In the genomic region with DNA sequence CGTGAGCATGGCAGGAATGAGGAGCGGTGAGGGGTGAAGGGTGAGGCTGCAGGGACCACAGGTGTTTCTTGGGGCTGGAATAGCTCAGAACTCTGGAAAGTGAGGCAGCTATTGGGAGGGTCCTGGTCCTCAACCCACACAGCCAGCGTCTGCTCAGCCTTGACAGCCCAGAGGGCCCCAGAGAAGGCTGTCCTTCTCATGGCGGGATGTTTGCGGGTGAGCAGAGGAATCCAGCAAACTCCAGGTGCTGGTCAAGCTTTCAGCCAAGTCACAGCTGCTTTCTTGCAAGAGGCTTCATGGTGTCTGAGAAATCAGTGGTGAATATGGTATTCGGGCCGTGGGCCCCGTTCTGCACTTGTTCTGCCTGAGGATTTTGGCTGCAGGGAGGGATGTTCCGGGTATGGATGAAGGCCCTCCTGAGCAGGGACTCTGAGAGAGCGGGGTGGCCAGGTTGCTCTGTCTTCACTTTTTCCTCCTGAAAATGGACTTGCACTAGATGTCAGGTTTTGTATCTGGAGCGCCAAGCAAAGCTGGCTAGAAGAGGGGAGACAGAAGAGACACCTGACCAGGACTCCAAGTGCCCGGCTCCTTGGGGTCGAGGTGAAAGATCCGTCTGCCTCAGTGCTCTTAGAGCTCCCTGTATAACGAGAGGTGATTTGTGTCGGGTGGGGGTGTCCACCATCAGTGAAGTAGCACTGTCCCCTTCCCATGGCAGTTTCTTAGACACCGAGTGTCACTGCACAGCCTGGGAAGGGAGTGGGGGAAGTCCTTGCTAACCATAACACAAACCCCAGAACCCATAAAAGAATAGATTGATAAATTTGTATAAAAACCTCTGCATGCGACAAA, we compare ENCODE assay signal across 23 cellular contexts.
DNase-seq lines count a peak whose midpoint lies in the region; ATAC-seq and TF ChIP-seq lines count a peak whose summit lies in the region.
"Had no signal": no experiment of that assay in that cellular context is flagged by ENCODE, and none has a peak within 500 bp of the region (broad histone marks: within the 10 kb centered on the region; RNA-seq: fewer than 3 reads in every experiment).

No MANE protein-coding gene starts in this region.

- peak overlapping the region; percentile 55 for H3K27ac Mint-ChIP-seq in dendritic cell treated with granulocyte-macrophage colony-stimulating factor and Interleukin-4, amounts not matched to agents 40 ng/mL and 50 ng/mL, for 4 days
- H3K27ac Mint-ChIP-seq in neural progenitor cell, result peak overlapping the region; percentile 12
- no peak overlapping the region for H3K27ac Mint-ChIP-seq in T-helper 2 cell treated with Interferon-gamma antibody and Interleukin-4, amounts not matched to agents 5 μg/mL and 100 μg/mL, for 36 hours

- no peak overlapping the region for H2AFZ ChIP-seq in neural progenitor cell (replicated peaks)
- H2AFZ ChIP-seq: GM23248 had no signal

- H3K4me2 ChIP-seq in neural progenitor cell, result no peak overlapping the region

- no peaks in the 10 kb centered on the region for H3K27me3 Mint-ChIP-seq in dendritic cell treated with granulocyte-macrophage colony-stimulating factor and Interleukin-4, amounts not matched to agents 40 ng/mL and 50 ng/mL, for 4 days
- peaks cover 2% of the 10 kb centered on the region for H3K27me3 Mint-ChIP-seq in neural progenitor cell (ENCODE audit: insufficient read depth, low read depth)
- H3K27me3 Mint-ChIP-seq in T-helper 2 cell treated with Interferon-gamma antibody and Interleukin-4, amounts not matched to agents 5 μg/mL and 100 μg/mL, for 36 hours (ENCODE audit: low read depth), result no peaks in the 10 kb centered on the region
- H3K27me3 Mint-ChIP-seq: CD4-positive, CD25-positive, alpha-beta regulatory T cell had no signal

- H3K9me3 ChIP-seq in A673 (ENCODE audit: low read depth, low read length, poor library complexity, severe bottlenecking) (no peaks in the 10 kb centered on the region), neural progenitor cell (ENCODE audit: low read depth) (no peaks in the 10 kb centered on the region)
- H3K9me3 ChIP-seq: BE2C had no signal

- H3K36me3 ChIP-seq in A673 (ENCODE audit: insufficient read depth, low read length, poor library complexity, severe bottlenecking) (no peaks in the 10 kb centered on the region), neural progenitor cell (no peaks in the 10 kb centered on the region)
- H3K36me3 ChIP-seq: BE2C had no signal

- H3K4me1 Mint-ChIP-seq in dendritic cell treated with granulocyte-macrophage colony-stimulating factor and Interleukin-4, amounts not matched to agents 40 ng/mL and 50 ng/mL, for 4 days (ENCODE audit: low read depth), result peaks cover 25% of the 10 kb centered on the region
- H3K4me1 Mint-ChIP-seq in neural progenitor cell, result peaks cover 11% of the 10 kb centered on the region
- no peaks in the 10 kb centered on the region for H3K4me1 Mint-ChIP-seq in T-helper 2 cell treated with Interferon-gamma antibody and Interleukin-4, amounts not matched to agents 5 μg/mL and 100 μg/mL, for 36 hours (ENCODE audit: low read depth)

- H4K20me1 ChIP-seq in neural progenitor cell (ENCODE audit: low read depth), result peaks cover 23% of the 10 kb centered on the region

- BruUV-seq in A673 (replicated peaks; lab: Mats Ljungman, UMichigan), result no TSS peak

- H3K9ac ChIP-seq in neural progenitor cell, result no peak overlapping the region
- H3K9ac ChIP-seq: GM23248 had no signal

- POLR2A ChIA-PET in A673 (lab: Charles Lee; ENCODE audit: low non-redundant PET) (no interaction called here), RWPE1 (lab: Yijun Ruan, JAX; ENCODE audit: low non-redundant PET) (no interaction called here)

- DNase-seq in A673 (ENCODE audit: low spot score), result no peak
- DNase-seq in RWPE1 (ENCODE audit: low spot score), result no peak
- no peak for DNase-seq in neural progenitor cell (ENCODE audit: low spot score)
- no peak for DNase-seq in T-helper 2 cell treated with Interferon-gamma antibody and Interleukin-4, amounts not matched to agents 5 μg/mL and 100 μg/mL, for 36 hours (ENCODE audit: low spot score)
- no peak for DNase-seq in activated CD4-positive, alpha-beta T cell treated with anti-CD3 and anti-CD28 coated beads for 1 hour
- DNase-seq in stimulated activated naive CD4-positive, alpha-beta T cell (lab: John Stamatoyannopoulos, UW), result no peak
- DNase-seq: BE2C; CD4-positive, CD25-positive, alpha-beta regulatory T cell; DMS153; GDM1; GM23248; KBM-7; MV-4-11; NCI-H1694 treated with DMSO at 0.1 percent for 48 hours; NCI-H2107; NCI-H510A treated with DMSO at 0.1 percent for 48 hours; NCI-H82; PC-3; RPMI8226; SIG-M5 had no signal

- H3K27ac ChIP-seq in A673 (ENCODE audit: low read depth, low read length, poor library complexity, severe bottlenecking), result peak overlapping the region; percentile 78
- H3K27ac ChIP-seq in RWPE1, result peak overlapping the region; percentile 11; the same call in 1 of the 2 replicates
- no peak overlapping the region for H3K27ac ChIP-seq in neural progenitor cell
- H3K27ac ChIP-seq: GM23248 had no signal

- ATAC-seq in GM18511 (IDR thresholded peaks at IDR 0.05; ENCODE audit: unreplicated experiment), result no peak
- ATAC-seq: HepG2, PC-3 had no signal

- CTCF ChIA-PET in A673 (lab: Charles Lee) (no interaction called here), RWPE1 (lab: Yijun Ruan, JAX) (interaction anchor here (0.6 to 0.7 kb wide), 2 partner anchors 15 to 132 kb away, joined by 3 read pairs; no protein-coding TSS in a partner anchor)

- H3K27me3 ChIP-seq in A673 (replicated peaks; ENCODE audit: insufficient read depth, low read depth, low read length, poor library complexity), result no peaks in the 10 kb centered on the region
- no peaks in the 10 kb centered on the region for H3K27me3 ChIP-seq in neural progenitor cell
- H3K27me3 ChIP-seq: BE2C had no signal

- peaks cover 25% of the 10 kb centered on the region for H3K36me3 Mint-ChIP-seq in dendritic cell treated with granulocyte-macrophage colony-stimulating factor and Interleukin-4, amounts not matched to agents 40 ng/mL and 50 ng/mL, for 4 days (ENCODE audit: low read depth)
- no peaks in the 10 kb centered on the region for H3K36me3 Mint-ChIP-seq in neural progenitor cell
- no peaks in the 10 kb centered on the region for H3K36me3 Mint-ChIP-seq in T-helper 2 cell treated with Interferon-gamma antibody and Interleukin-4, amounts not matched to agents 5 μg/mL and 100 μg/mL, for 36 hours (ENCODE audit: low read depth)

- intact Hi-C loops in A673 (cut with micrococcal nuclease; ENCODE audit: unreplicated experiment), result no loop called here
- intact Hi-C loops in dendritic cell treated with granulocyte-macrophage colony-stimulating factor and Interleukin-4, amounts not matched to agents 40 ng/mL and 50 ng/mL, for 4 days (cut with micrococcal nuclease), result no loop called here

- no peaks in the 10 kb centered on the region for H3F3A ChIP-seq in neural progenitor cell (ENCODE audit: low read depth)

- H3K4me3 ChIP-seq in A673 (ENCODE audit: low read depth, low read length, poor library complexity, severe bottlenecking) (no peak overlapping the region), neural progenitor cell (no peak overlapping the region)
- H3K4me3 ChIP-seq: GM23248 had no signal

- H3K4me1 ChIP-seq in A673 (ENCODE audit: insufficient read depth, low read length, poor library complexity, severe bottlenecking), result peaks cover 20% of the 10 kb centered on the region
- H3K4me1 ChIP-seq in neural progenitor cell, result peaks cover 9% of the 10 kb centered on the region

- no peak overlapping the region for H3K4me3 Mint-ChIP-seq in dendritic cell treated with granulocyte-macrophage colony-stimulating factor and Interleukin-4, amounts not matched to agents 40 ng/mL and 50 ng/mL, for 4 days
- no peak overlapping the region for H3K4me3 Mint-ChIP-seq in neural progenitor cell
- no peak overlapping the region for H3K4me3 Mint-ChIP-seq in T-helper 2 cell treated with Interferon-gamma antibody and Interleukin-4, amounts not matched to agents 5 μg/mL and 100 μg/mL, for 36 hours

- H3K79me2 ChIP-seq in neural progenitor cell (ENCODE audit: low read depth), result no peaks in the 10 kb centered on the region

- H3K9me3 Mint-ChIP-seq in dendritic cell treated with granulocyte-macrophage colony-stimulating factor and Interleukin-4, amounts not matched to agents 40 ng/mL and 50 ng/mL, for 4 days, result no peaks in the 10 kb centered on the region
- no peaks in the 10 kb centered on the region for H3K9me3 Mint-ChIP-seq in neural progenitor cell
- H3K9me3 Mint-ChIP-seq in T-helper 2 cell treated with Interferon-gamma antibody and Interleukin-4, amounts not matched to agents 5 μg/mL and 100 μg/mL, for 36 hours, result no peaks in the 10 kb centered on the region
- H3K9me3 Mint-ChIP-seq: CD4-positive, CD25-positive, alpha-beta regulatory T cell had no signal

- no peak for TF ChIP-seq CTCF in A673 (conservative IDR thresholded peaks at IDR 0.05; ENCODE audit: low read depth, low read length)
- TF ChIP-seq CTCF in RWPE1 (conservative IDR thresholded peaks at IDR 0.05; ENCODE audit: low read depth), result no peak
- TF ChIP-seq CTCF in neural progenitor cell (IDR thresholded peaks at IDR 0.05), result no peak
